Comparison of ENCODE assay signal across 1 cellular context in the genomic region with DNA sequence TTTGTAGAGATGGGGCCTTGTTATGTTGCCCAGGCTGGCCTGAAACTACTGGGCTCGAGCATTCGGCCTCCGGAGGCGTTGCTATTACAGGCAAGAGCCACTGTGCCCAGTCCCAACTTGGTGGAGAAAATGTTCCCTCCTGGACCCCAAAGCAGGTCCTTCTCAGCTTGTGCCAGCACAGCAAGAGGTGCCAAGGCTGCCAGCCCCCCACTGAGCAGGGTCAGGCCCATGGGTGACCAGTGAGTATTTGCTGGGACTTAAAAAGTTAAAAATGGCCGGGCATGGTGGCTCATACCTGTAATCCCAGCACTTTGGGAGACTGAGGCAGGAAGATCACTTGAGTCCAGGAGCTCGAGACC.
A peak's percentile ranks its signal among the peaks of the same experiment; 100 is the strongest.
TF ChIP-seq lines count a peak whose summit lies in the region.

No MANE protein-coding gene starts in this region.

TF ChIP-seq in A549, 52 proteins besides CTCF, POLR2A, EP300 and RAD21:
- peak; percentile 80 for TF ChIP-seq HOXB13 (CRISPR knock-in tag; IDR thresholded peaks at IDR 0.05; ENCODE audit: low read depth)
- TF ChIP-seq RCOR1 (IDR thresholded peaks at IDR 0.05; ENCODE audit: low read depth, low read length), result no peak
- no peak for TF ChIP-seq CBX2 (IDR thresholded peaks at IDR 0.05; ENCODE audit: borderline replicate concordance, low read depth)
- TF ChIP-seq CBX8 (IDR thresholded peaks at IDR 0.05), result no peak
- peak in 1 of 2 experiments; percentile 36; a peak in 1 of 5 replicates for TF ChIP-seq JUN (IDR thresholded peaks at IDR 0.05)
- peak; percentile 65; the same call in 1 of the 2 replicates for TF ChIP-seq POLR2AphosphoS2 (conservative IDR thresholded peaks at IDR 0.05; ENCODE audit: low read length)
- TF ChIP-seq ZSCAN20 (CRISPR knock-in tag; IDR thresholded peaks at IDR 0.05), result no peak
- 0 out of 2 replicates have a peak, but pooled peaks have one; percentile 38 for TF ChIP-seq ZNF302 (CRISPR knock-in tag; IDR thresholded peaks at IDR 0.05)
- TF ChIP-seq EHF (CRISPR knock-in tag; IDR thresholded peaks at IDR 0.05), result 0 out of 2 replicates have a peak, but pooled peaks have one; percentile 67
- no peak for TF ChIP-seq CHD2 (IDR thresholded peaks at IDR 0.05; ENCODE audit: low read length, partially characterized antibody)
